ENCODE assay signal across 18 cellular contexts in genomic region chr10:100713859-100714565, GRCh38. TPM values are rescaled to one million over a fixed set of nuclear protein-coding genes. Genes with fewer than 3 reads are reported as not detected.
DNase-seq lines count a peak whose midpoint lies in the region; ATAC-seq and TF ChIP-seq lines count a peak whose summit lies in the region.
"Had no signal": no experiment of that assay in that cellular context is flagged by ENCODE, and none has a peak within 500 bp of the region (broad histone marks: within the 10 kb centered on the region; RNA-seq: fewer than 3 reads in every experiment).

No MANE protein-coding gene starts in this region.

- POLR2A ChIA-PET in naive thymus-derived CD4-positive, alpha-beta T cell (lab: Charles Lee), result no interaction called here

- ATAC-seq in heart left ventricle, result no peak
- no peak for ATAC-seq in naive thymus-derived CD4-positive, alpha-beta T cell
- ATAC-seq: activated CD8-positive, alpha-beta T cell treated with anti-CD3 and anti-CD28 coated beads, Interleukin-2, amount 10 ng/mL, durations not matched to agents 7 days and 5 days; stimulated activated effector memory CD8-positive, alpha-beta T cell treated with anti-CD3 and anti-CD28 coated beads, Interleukin-12 subunit alpha, Interleukin-12 subunit beta, amount 100 ng/mL, for 72 hours had no signal

- H2BK15ac ChIP-seq in mesenchymal stem cell (ENCODE audit: low read depth, poor library complexity, severe bottlenecking), result no peak overlapping the region

- intact Hi-C loops in heart left ventricle (cut with DNase I) (no loop called here), cardiac septum (cut with DNase I) (no loop called here)
- intact Hi-C loops in naive thymus-derived CD4-positive, alpha-beta T cell (cut with micrococcal nuclease), result no loop called here

- H3K4me2 ChIP-seq in mesenchymal stem cell (ENCODE audit: low read length, poor library complexity, severe bottlenecking), result peak overlapping the region; percentile 4

- H2AFZ ChIP-seq in mesenchymal stem cell (ENCODE audit: low read depth, low read length), result no peak overlapping the region

- H3K9me3 ChIP-seq in heart left ventricle (no peaks in the 10 kb centered on the region), mesenchymal stem cell (ENCODE audit: control insufficient read depth, low read length) (no peaks in the 10 kb centered on the region), suprapubic skin (no peaks in the 10 kb centered on the region)
- H3K9me3 ChIP-seq in naive thymus-derived CD4-positive, alpha-beta T cell (ENCODE audit: control insufficient read depth in 2 of 3, low read length in 3 of 3), result no peaks in the 10 kb centered on the region

- H3K27ac ChIP-seq in heart left ventricle (no peak overlapping the region), mesenchymal stem cell (ENCODE audit: low read length, poor library complexity, severe bottlenecking) (no peak overlapping the region), suprapubic skin (no peak overlapping the region)
- H3K27ac ChIP-seq in naive thymus-derived CD4-positive, alpha-beta T cell (ENCODE audit: low read depth, low read length), result no peak overlapping the region

- no peak overlapping the region for H3K18ac ChIP-seq in mesenchymal stem cell (ENCODE audit: low read depth in 1 of 2, low read length in 2 of 2)

- no peak overlapping the region for H4K8ac ChIP-seq in mesenchymal stem cell (ENCODE audit: low read length)

- CTCF ChIA-PET in naive thymus-derived CD4-positive, alpha-beta T cell (lab: Charles Lee), result interaction anchor here (0.5 kb wide), 1 partner anchor 8 kb away, joined by 3 read pairs; no protein-coding TSS in a partner anchor

- peaks cover 5% of the 10 kb centered on the region for H3K36me3 Mint-ChIP-seq in chondrocyte (ENCODE audit: low read depth)
- peaks cover 0 to 4% (median 0%) of the 10 kb centered on the region in 5 donors for H3K36me3 Mint-ChIP-seq in naive thymus-derived CD4-positive, alpha-beta T cell
- H3K36me3 Mint-ChIP-seq: stimulated activated effector memory CD8-positive, alpha-beta T cell treated with anti-CD3 and anti-CD28 coated beads, Interleukin-12 subunit alpha, Interleukin-12 subunit beta, amount 100 ng/mL, for 72 hours had no signal

- no peak overlapping the region for H3K27ac Mint-ChIP-seq in chondrocyte (ENCODE audit: unreplicated experiment)
- no peak overlapping the region for H3K27ac Mint-ChIP-seq in naive thymus-derived CD4-positive, alpha-beta T cell
- H3K27ac Mint-ChIP-seq: activated CD8-positive, alpha-beta T cell treated with anti-CD3 and anti-CD28 coated beads, Interleukin-2, amount 10 ng/mL, durations not matched to agents 7 days and 5 days; CD4-positive, alpha-beta T cell; stimulated activated effector memory CD8-positive, alpha-beta T cell treated with anti-CD3 and anti-CD28 coated beads, Interleukin-12 subunit alpha, Interleukin-12 subunit beta, amount 100 ng/mL, for 72 hours had no signal

- peaks cover 10% of the 10 kb centered on the region for H3K4me1 Mint-ChIP-seq in chondrocyte (ENCODE audit: low read depth)
- H3K4me1 Mint-ChIP-seq in naive thymus-derived CD4-positive, alpha-beta T cell, result peaks cover 3 to 30% (median 19%) of the 10 kb centered on the region in 7 donors

- H2BK5ac ChIP-seq in mesenchymal stem cell (ENCODE audit: low read depth, low read length, poor library complexity, severe bottlenecking), result no peak overlapping the region

- H2BK120ac ChIP-seq in mesenchymal stem cell (ENCODE audit: low read depth, low read length), result no peak overlapping the region

- TF ChIP-seq CTCF in heart left ventricle (IDR thresholded peaks at IDR 0.05) (no peak), chondrocyte (IDR thresholded peaks at IDR 0.05) (no peak), suprapubic skin (IDR thresholded peaks at IDR 0.05) (no peak)

- TF ChIP-seq EP300 in suprapubic skin (IDR thresholded peaks at IDR 0.05), result no peak

- DNase-seq in heart left ventricle (no peak), cardiac septum (ENCODE audit: low spot score) (no peak), chondrocyte (ENCODE audit: low spot score) (no peak), mesenchymal stem cell (no peak), suprapubic skin (ENCODE audit: low spot score in 2 of 2) (no peak), kidney tubule cell (ENCODE audit: low spot score) (no peak)
- DNase-seq in activated CD4-positive, alpha-beta T cell treated with anti-CD3 and anti-CD28 coated beads, Interleukin-2, amount 50 U/mL, for 48 hours, result no peak
- no peak for DNase-seq in naive thymus-derived CD4-positive, alpha-beta T cell
- DNase-seq: activated CD8-positive, alpha-beta T cell treated with anti-CD3 and anti-CD28 coated beads, Interleukin-2, amount 10 ng/mL, durations not matched to agents 7 days and 5 days; CD4-positive, alpha-beta T cell; cerebellar nuclear complex; DMS79 treated with DMSO at 0.1 percent for 48 hours; foreskin melanocyte; KBM-7; NCI-H2081; NCI-H69; posterior cingulate gyrus had no signal

- no peak overlapping the region for H2AK5ac ChIP-seq in mesenchymal stem cell (ENCODE audit: low read length, severe bottlenecking)

- no peak overlapping the region for H3K9ac ChIP-seq in mesenchymal stem cell (ENCODE audit: low read length)

- no peak overlapping the region for H3K14ac ChIP-seq in mesenchymal stem cell (ENCODE audit: low read length in 2 of 2)

- TF ChIP-seq POLR2A in heart left ventricle (IDR thresholded peaks at IDR 0.05) (no peak), suprapubic skin (IDR thresholded peaks at IDR 0.05) (no peak)

- peak overlapping the region; percentile 32 for H3K4me3 Mint-ChIP-seq in chondrocyte (ENCODE audit: unreplicated experiment)
- peak overlapping the region in 3 of 10 donors; percentile 12 to 82 (median 80) for H3K4me3 Mint-ChIP-seq in naive thymus-derived CD4-positive, alpha-beta T cell
- H3K4me3 Mint-ChIP-seq: activated CD8-positive, alpha-beta T cell treated with anti-CD3 and anti-CD28 coated beads, Interleukin-2, amount 10 ng/mL, durations not matched to agents 7 days and 5 days; CD4-positive, alpha-beta T cell had no signal

- H3K9me3 Mint-ChIP-seq in chondrocyte (ENCODE audit: low read depth), result no peaks in the 10 kb centered on the region
- H3K9me3 Mint-ChIP-seq in naive thymus-derived CD4-positive, alpha-beta T cell, result peaks cover 0 to 11% (median 0%) of the 10 kb centered on the region in 11 donors
- H3K9me3 Mint-ChIP-seq: CD4-positive, alpha-beta T cell; stimulated activated effector memory CD8-positive, alpha-beta T cell treated with anti-CD3 and anti-CD28 coated beads, Interleukin-12 subunit alpha, Interleukin-12 subunit beta, amount 100 ng/mL, for 72 hours had no signal

- H2BK12ac ChIP-seq in mesenchymal stem cell (ENCODE audit: low read length in 2 of 2), result no peak overlapping the region

- H4K91ac ChIP-seq in mesenchymal stem cell (ENCODE audit: low read length), result no peak overlapping the region

- H3K79me1 ChIP-seq in mesenchymal stem cell (replicated peaks; ENCODE audit: low read length, poor library complexity, severe bottlenecking), result no peaks in the 10 kb centered on the region

- H3K23ac ChIP-seq in mesenchymal stem cell (ENCODE audit: low read length in 2 of 2), result no peak overlapping the region

- H3K27me3 ChIP-seq in heart left ventricle (peaks cover 55 to 100% (median 86%) of the 10 kb centered on the region in 9 donors), mesenchymal stem cell (ENCODE audit: control insufficient read depth in 1 of 2, insufficient read depth in 1 of 2, low read length in 2 of 2) (peaks cover 97% of the 10 kb centered on the region in 2 experiments), suprapubic skin (peaks cover 99% of the 10 kb centered on the region)
- peaks cover 0 to 20% of the 10 kb centered on the region in 2 donors for H3K27me3 ChIP-seq in naive thymus-derived CD4-positive, alpha-beta T cell (ENCODE audit: control insufficient read depth in 2 of 2, insufficient read depth in 2 of 2, low read length in 2 of 2)

- no peaks in the 10 kb centered on the region for H3K36me3 ChIP-seq in heart left ventricle
- H3K36me3 ChIP-seq in mesenchymal stem cell (ENCODE audit: control insufficient read depth in 1 of 2, insufficient read depth in 2 of 2, low read depth in 1 of 2, low read length in 2 of 2), result no peaks in the 10 kb centered on the region
- no peaks in the 10 kb centered on the region for H3K36me3 ChIP-seq in suprapubic skin
- H3K36me3 ChIP-seq in naive thymus-derived CD4-positive, alpha-beta T cell (ENCODE audit: control insufficient read depth in 2 of 3, insufficient read depth in 3 of 3, low read length in 3 of 3), result no peaks in the 10 kb centered on the region

- peaks cover 72% of the 10 kb centered on the region for H3K27me3 Mint-ChIP-seq in chondrocyte (ENCODE audit: low read depth)
- peaks cover 80 to 90% (median 87%) of the 10 kb centered on the region in 5 donors for H3K27me3 Mint-ChIP-seq in naive thymus-derived CD4-positive, alpha-beta T cell

- H3K4me3 ChIP-seq in heart left ventricle (peak overlapping the region in 7 of 12 donors; percentile 5 to 33 (median 12)), mesenchymal stem cell (ENCODE audit: insufficient read depth in 1 of 2, low read depth in 1 of 2, low read length in 2 of 2) (no peak overlapping the region), suprapubic skin (peak overlapping the region; percentile 21)
- no peak overlapping the region for H3K4me3 ChIP-seq in naive thymus-derived CD4-positive, alpha-beta T cell (ENCODE audit: low read length)

- no peak overlapping the region for H3K4ac ChIP-seq in mesenchymal stem cell (ENCODE audit: low read depth in 1 of 2, low read length in 2 of 2)

- H3K4me1 ChIP-seq in heart left ventricle (peaks cover 0 to 25% (median 0%) of the 10 kb centered on the region in 12 donors), mesenchymal stem cell (ENCODE audit: control insufficient read depth, insufficient read depth, low read depth, low read length) (peaks cover 9% of the 10 kb centered on the region), suprapubic skin (peaks cover 18% of the 10 kb centered on the region)
- no peaks in the 10 kb centered on the region for H3K4me1 ChIP-seq in naive thymus-derived CD4-positive, alpha-beta T cell (ENCODE audit: control insufficient read depth in 2 of 2, insufficient read depth in 2 of 2, low read length in 2 of 2)

- 1 to 6% (median 3%) methylated on average over 23 to 36 of the region's 36 CpGs for WGBS in heart left ventricle, 4 donors
- 6% methylated on average over 33 of the region's 36 CpGs for WGBS in mesenchymal stem cell
- WGBS in suprapubic skin, result 2% methylated on average over 6 of the region's 36 CpGs

RNA-seq across cellular contexts. Expression of gene PAX2, which starts 31.4 kb away (rescaled TPM):
- not detected for total RNA-seq in heart left ventricle
- not detected for polyA plus RNA-seq in heart left ventricle
- total RNA-seq in cardiac septum, result not detected
- total RNA-seq in chondrocyte, result 0.62 to 0.87 TPM in 2 of 3 replicates, not detected in the other
- polyA plus RNA-seq in mesenchymal stem cell (2013, experiment 1 of 2), result not detected
- not detected for polyA plus RNA-seq in mesenchymal stem cell (2013, experiment 2 of 2)
- total RNA-seq in suprapubic skin, result not detected
- not detected for total RNA-seq in naive thymus-derived CD4-positive, alpha-beta T cell
- not detected for polyA plus RNA-seq in naive thymus-derived CD4-positive, alpha-beta T cell
- total RNA-seq: activated CD8-positive, alpha-beta T cell treated with anti-CD3 and anti-CD28 coated beads, Interleukin-2, amount 10 ng/mL, durations not matched to agents 7 days and 5 days; CD4-positive, alpha-beta T cell had no signal

Comparison
In these comparisons a context has a peak if more than half of its experiments do, and no peak if none do; other contexts are left out.
1. H3K4me3 ChIP-seq: peak in heart left ventricle (7 of 12) and suprapubic skin (single experiment); none in mesenchymal stem cell (0 of 2) and naive thymus-derived CD4-positive, alpha-beta T cell (single experiment).